9 cellular contexts compared by ENCODE assay signal in the genomic region with DNA sequence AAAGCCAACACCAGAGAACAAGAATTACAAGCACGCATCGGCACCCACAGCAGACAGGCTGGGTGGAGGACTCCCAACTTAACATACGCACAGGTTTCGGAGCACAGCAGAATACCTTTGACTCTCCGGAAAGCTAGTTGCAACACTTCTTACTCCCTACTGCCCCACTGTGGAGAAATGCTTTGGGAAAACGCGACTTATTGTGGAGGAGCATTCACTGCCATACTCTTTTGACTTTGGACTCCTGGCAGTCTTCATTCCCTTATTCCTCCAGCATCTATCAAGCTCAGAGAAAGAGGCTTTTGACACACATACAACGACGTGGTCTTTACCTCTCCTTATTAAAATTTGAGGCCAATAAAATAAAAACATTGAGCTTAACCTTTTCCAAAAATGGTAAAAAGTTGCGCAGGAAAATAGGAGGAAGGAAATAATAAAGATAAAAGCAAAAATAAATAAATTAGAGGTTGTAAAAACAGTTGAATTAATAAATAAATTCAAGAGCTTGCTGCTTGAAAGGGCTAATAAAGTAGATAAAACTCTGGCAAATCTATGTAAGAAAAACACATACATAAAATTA. TPM values are rescaled to one million over a fixed set of nuclear protein-coding genes. Genes with fewer than 3 reads are reported as not detected.
DNase-seq lines count a peak whose midpoint lies in the region; ATAC-seq lines count a peak whose summit lies in the region.
"Had no signal": no experiment of that assay in that cellular context is flagged by ENCODE, and none has a peak within 500 bp of the region (broad histone marks: within the 10 kb centered on the region; RNA-seq: fewer than 3 reads in every experiment).

No MANE protein-coding gene starts in this region.

- H3K4me2 ChIP-seq in neuronal stem cell (ENCODE audit: insufficient read depth, low read length, poor library complexity, severe bottlenecking): no peak overlapping the region

- H3K9me3 ChIP-seq in HUES6 (ENCODE audit: control insufficient read depth, insufficient read depth, low read depth, low read length): no peaks in the 10 kb centered on the region
- H3K9me3 ChIP-seq in neuronal stem cell (replicated peaks in 1 of 2; ENCODE audit: control insufficient read depth in 2 of 2, insufficient read depth in 1 of 2, low read depth in 1 of 2, low read length in 2 of 2): no peaks in the 10 kb centered on the region

- H3K79me1 ChIP-seq in neuronal stem cell (ENCODE audit: low read depth, low read length): no peaks in the 10 kb centered on the region

- H3K36me3 Mint-ChIP-seq in activated CD8-positive, alpha-beta T cell treated with anti-CD3 and anti-CD28 coated beads, Interleukin-2, amount 10 ng/mL, durations not matched to agents 7 days and 5 days (ENCODE audit: low read depth): no peaks in the 10 kb centered on the region

- in situ Hi-C loops in G401 (cut with HindIII; ENCODE audit: low sequenced_read_pairs): no loop called here

- H2BK15ac ChIP-seq in neuronal stem cell (ENCODE audit: low read length): no peak overlapping the region

- CTCF ChIA-PET in activated CD8-positive, alpha-beta T cell treated with anti-CD3 and anti-CD28 coated beads, Interleukin-2, amount 10 ng/mL, durations not matched to agents 7 days and 5 days (lab: Charles Lee): interaction anchor here (0.7 to 2.4 kb wide), 10 partner anchors 9 to 241 kb away, joined by 3 to 23 read pairs (median 4); no protein-coding TSS in a partner anchor

- DNase-seq in G401 (ENCODE audit: low spot score) (peak; percentile 47), fibroblast of the conjunctiva (ENCODE audit: low read depth) (peak; percentile 41), neuronal stem cell (ENCODE audit: low spot score) (peak; percentile 49)
- DNase-seq in activated CD8-positive, alpha-beta T cell treated with anti-CD3 and anti-CD28 coated beads, Interleukin-2, amount 10 ng/mL, durations not matched to agents 7 days and 5 days: peak; percentile 37

- H3K36me3 ChIP-seq in HUES6 (ENCODE audit: control insufficient read depth, insufficient read depth, low read length) (no peaks in the 10 kb centered on the region), neuronal stem cell (replicated peaks in 1 of 2; ENCODE audit: control insufficient read depth in 2 of 2, insufficient read depth in 2 of 2, low read length in 2 of 2) (no peaks in the 10 kb centered on the region)

- no peaks in the 10 kb centered on the region for H3K27me3 Mint-ChIP-seq in activated CD8-positive, alpha-beta T cell treated with anti-CD3 and anti-CD28 coated beads, Interleukin-2, amount 10 ng/mL, durations not matched to agents 7 days and 5 days (ENCODE audit: low read depth)
- H3K27me3 Mint-ChIP-seq: stimulated activated naive CD8-positive, alpha-beta T cell treated with anti-CD3 and anti-CD28 coated beads, Interleukin-15, Interleukin-2, amounts not matched to agents 100 ng/mL and 50 ng/mL, for 24 hours had no signal

- H3K4me3 Mint-ChIP-seq in activated CD8-positive, alpha-beta T cell treated with anti-CD3 and anti-CD28 coated beads, Interleukin-2, amount 10 ng/mL, durations not matched to agents 7 days and 5 days: no peak overlapping the region
- H3K4me3 Mint-ChIP-seq: stimulated activated naive CD8-positive, alpha-beta T cell treated with anti-CD3 and anti-CD28 coated beads, Interleukin-15, Interleukin-2, amounts not matched to agents 100 ng/mL and 50 ng/mL, for 24 hours had no signal

- no peak overlapping the region for H3K27ac ChIP-seq in HUES6 (ENCODE audit: low read depth, low read length)
- H3K27ac ChIP-seq in neuronal stem cell (replicated peaks; ENCODE audit: low read length): no peak overlapping the region

- no peak overlapping the region for H2AK5ac ChIP-seq in neuronal stem cell (ENCODE audit: low read depth, low read length)

- WGBS in neuronal stem cell (ENCODE audit: extremely low coverage in 2 of 2, insufficient read length in 2 of 2, insufficient replicate concordance in 1 of 2), 2 donors: no CpG with 5 or more reads among the region's 10 CpGs

- no peak overlapping the region for H4K8ac ChIP-seq in neuronal stem cell (ENCODE audit: low read depth, low read length)

- H3K9me3 Mint-ChIP-seq in activated CD8-positive, alpha-beta T cell treated with anti-CD3 and anti-CD28 coated beads, Interleukin-2, amount 10 ng/mL, durations not matched to agents 7 days and 5 days (ENCODE audit: insufficient read depth): peaks cover 4% of the 10 kb centered on the region
- H3K9me3 Mint-ChIP-seq: stimulated activated naive CD8-positive, alpha-beta T cell treated with anti-CD3 and anti-CD28 coated beads, Interleukin-15, Interleukin-2, amounts not matched to agents 100 ng/mL and 50 ng/mL, for 24 hours had no signal

- no peak overlapping the region for H4K91ac ChIP-seq in neuronal stem cell (ENCODE audit: low read depth, low read length, poor library complexity)

- no peak for ATAC-seq in activated CD8-positive, alpha-beta T cell treated with anti-CD3 and anti-CD28 coated beads, Interleukin-2, amount 10 ng/mL, durations not matched to agents 7 days and 5 days
- ATAC-seq in HG03196 (IDR thresholded peaks at IDR 0.05; ENCODE audit: unreplicated experiment) (no peak), GM19455 (IDR thresholded peaks at IDR 0.05; ENCODE audit: unreplicated experiment) (no peak)

- H3K23ac ChIP-seq in neuronal stem cell (ENCODE audit: low read depth, low read length, poor library complexity): no peak overlapping the region

- POLR2A ChIA-PET in activated CD8-positive, alpha-beta T cell treated with anti-CD3 and anti-CD28 coated beads, Interleukin-2, amount 10 ng/mL, durations not matched to agents 7 days and 5 days (lab: Charles Lee): no interaction called here

- H3K4me1 Mint-ChIP-seq in activated CD8-positive, alpha-beta T cell treated with anti-CD3 and anti-CD28 coated beads, Interleukin-2, amount 10 ng/mL, durations not matched to agents 7 days and 5 days (ENCODE audit: low read depth): peaks cover 8% of the 10 kb centered on the region

- no peak overlapping the region for H2BK5ac ChIP-seq in neuronal stem cell (ENCODE audit: low read length)

- H3K27me3 ChIP-seq in HUES6 (ENCODE audit: control insufficient read depth, insufficient read depth, low read length): peaks cover 2% of the 10 kb centered on the region; the same call in 1 of the 2 replicates
- H3K27me3 ChIP-seq in neuronal stem cell (ENCODE audit: control insufficient read depth in 3 of 3, insufficient read depth in 3 of 3, low read depth in 1 of 3, low read length in 3 of 3): peaks cover 0 to 3% (median 0%) of the 10 kb centered on the region in 3 experiments

- H2BK120ac ChIP-seq in neuronal stem cell (ENCODE audit: low read depth, low read length): no peak overlapping the region

- H3K4ac ChIP-seq in neuronal stem cell (ENCODE audit: low read length): no peak overlapping the region

- H3K4me1 ChIP-seq in HUES6 (ENCODE audit: control insufficient read depth, insufficient read depth, low read length) (peaks cover 13% of the 10 kb centered on the region), neuronal stem cell (ENCODE audit: control insufficient read depth in 2 of 2, insufficient read depth in 1 of 2, low read depth in 1 of 2, low read length in 2 of 2) (peaks cover 0 to 4% of the 10 kb centered on the region in 2 donors)

- H3K27ac Mint-ChIP-seq in activated CD8-positive, alpha-beta T cell treated with anti-CD3 and anti-CD28 coated beads, Interleukin-2, amount 10 ng/mL, durations not matched to agents 7 days and 5 days: no peak overlapping the region
- H3K27ac Mint-ChIP-seq: stimulated activated naive CD8-positive, alpha-beta T cell treated with anti-CD3 and anti-CD28 coated beads, Interleukin-15, Interleukin-2, amounts not matched to agents 100 ng/mL and 50 ng/mL, for 24 hours had no signal

- no peak overlapping the region for H3K14ac ChIP-seq in neuronal stem cell (ENCODE audit: low read length)

- peak overlapping the region; percentile 76 for H2AFZ ChIP-seq in neuronal stem cell (ENCODE audit: low read length)

- H2BK12ac ChIP-seq in neuronal stem cell (ENCODE audit: low read length): no peak overlapping the region

- peak overlapping the region; percentile 0 for H3K9ac ChIP-seq in HUES6 (ENCODE audit: low read length)
- H3K9ac ChIP-seq in neuronal stem cell (ENCODE audit: low read depth, low read length, poor library complexity): no peak overlapping the region

- no peak overlapping the region for H3K18ac ChIP-seq in neuronal stem cell (ENCODE audit: low read length)

- H3K4me3 ChIP-seq in HUES6 (ENCODE audit: low read depth, low read length) (peak overlapping the region; percentile 51), neuronal stem cell (ENCODE audit: low read length in 2 of 2) (no peak overlapping the region)

RNA-seq across cellular contexts. Expression of a gene that starts 41.4 kb away (rescaled TPM):
- total RNA-seq in G401 (2014; rRNA removed; shearing (Covaris generic)): 730 and 743 TPM in 2 replicates
- total RNA-seq in activated CD8-positive, alpha-beta T cell treated with anti-CD3 and anti-CD28 coated beads, Interleukin-2, amount 10 ng/mL, durations not matched to agents 7 days and 5 days: under 1 TPM; 0.31 to 0.71 TPM
- polyA plus RNA-seq in neuronal stem cell (2013, experiment 1 of 2): 308 TPM
- polyA plus RNA-seq in neuronal stem cell (2013, experiment 2 of 2): 313 TPM
- total RNA-seq: activated CD8-positive, alpha-beta memory T cell treated with anti-CD3 and anti-CD28 coated beads for 36 hours had no signal

Comparison
In these comparisons a context has a peak if more than half of its experiments do, and no peak if none do; other contexts are left out.
1. RNA of a gene that starts 41.4 kb away (total RNA-seq): 730 to 743 TPM in G401; 0.31 to 0.71 TPM in activated CD8-positive, alpha-beta T cell treated with anti-CD3 and anti-CD28 coated beads, Interleukin-2, amount 10 ng/mL, durations not matched to agents 7 days and 5 days; every median in the first group is over 100 times any median in the second.
2. Peak in every context shown above with its lines, with median percentiles within 50 percentile points of each other: DNase-seq.